Comparison of ENCODE assay signal across 9 cellular contexts in the genomic region with DNA sequence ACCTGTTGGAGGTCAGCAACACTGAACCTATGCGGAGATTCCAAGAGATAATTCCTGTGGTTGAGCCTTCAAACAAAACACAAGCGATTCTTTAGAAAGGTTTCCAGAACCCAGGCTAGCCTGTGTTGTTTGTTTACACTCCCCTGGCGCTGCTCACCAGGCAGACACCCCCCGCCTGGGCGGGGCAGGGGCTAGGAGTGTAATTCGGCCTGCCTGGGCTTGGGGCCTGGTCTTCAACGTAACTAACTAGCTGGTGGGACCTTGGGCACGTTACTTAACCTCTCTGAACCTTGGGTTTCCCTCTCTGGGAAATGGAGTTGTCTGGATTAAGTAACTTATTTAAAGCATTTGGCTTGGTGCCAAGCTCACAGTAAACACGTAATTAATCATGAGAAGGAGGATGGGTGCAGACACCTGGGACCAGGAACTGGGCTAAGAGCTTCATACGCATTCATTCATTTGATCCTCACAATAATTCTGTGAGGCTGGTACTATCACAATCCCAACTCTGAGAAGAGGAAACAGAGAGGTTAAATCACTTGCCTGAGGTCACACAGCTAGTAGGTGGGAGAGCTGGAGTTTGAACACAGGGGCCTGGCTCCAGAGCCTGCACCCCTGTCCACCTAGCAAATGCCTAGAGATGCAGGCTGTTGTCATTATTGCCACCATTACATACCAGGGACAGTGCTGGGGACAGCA. TPM values are rescaled to one million over a fixed set of nuclear protein-coding genes. Genes with fewer than 3 reads are reported as not detected.
DNase-seq lines count a peak whose midpoint lies in the region; ATAC-seq and TF ChIP-seq lines count a peak whose summit lies in the region.
"Had no signal": no experiment of that assay in that cellular context is flagged by ENCODE, and none has a peak within 500 bp of the region (broad histone marks: within the 10 kb centered on the region; RNA-seq: fewer than 3 reads in every experiment).

No MANE protein-coding gene starts in this region.

- H3K36me3 ChIP-seq in PC-9 (ENCODE audit: low read depth) (peaks cover 5% of the 10 kb centered on the region; the same call in 1 of the 2 replicates), vagina (peaks cover 0 to 40% of the 10 kb centered on the region in 2 donors)

- no peaks in the 10 kb centered on the region for H4K20me1 ChIP-seq in PC-9 (ENCODE audit: insufficient read depth)

- ATAC-seq in left cardiac atrium, result no peak
- ATAC-seq in HG02840 (IDR thresholded peaks at IDR 0.05; ENCODE audit: low FRiP score, unreplicated experiment), result no peak

- no peak for TF ChIP-seq POLR2A in vagina (IDR thresholded peaks at IDR 0.05)

- POLR2A ChIA-PET in PC-9 (lab: Charles Lee; ENCODE audit: unreplicated experiment), result interaction anchor here (0.6 to 0.7 kb wide), 3 partner anchors 145 to 1601 kb away, joined by 3 to 4 read pairs (median 3); no protein-coding TSS in a partner anchor

- CTCF ChIA-PET in PC-9 (lab: Charles Lee), result interaction anchor here (0.9 kb wide), 1 partner anchor 153 kb away, joined by 3 read pairs; no protein-coding TSS in a partner anchor

- no peaks in the 10 kb centered on the region for H3K9me2 ChIP-seq in PC-9 (ENCODE audit: insufficient read depth)

- no peaks in the 10 kb centered on the region for H3K27me3 ChIP-seq in PC-9 (ENCODE audit: insufficient read depth, low read depth)
- no peaks in the 10 kb centered on the region for H3K27me3 ChIP-seq in vagina

- peaks cover 33% of the 10 kb centered on the region for H3F3A ChIP-seq in PC-9 (ENCODE audit: insufficient read depth, low read depth)

- no peaks in the 10 kb centered on the region for H3K79me2 ChIP-seq in PC-9 (ENCODE audit: low read depth)

- intact Hi-C loops in cardiac septum (cut with DNase I), result no loop called here
- intact Hi-C loops in left cardiac atrium (cut with DNase I), result no loop called here
- intact Hi-C loops in PC-9 (cut with micrococcal nuclease; ENCODE audit: unreplicated experiment), result no loop called here
- intact Hi-C loops in vagina (cut with DNase I), result no loop called here

- no peaks in the 10 kb centered on the region for H3K9me3 ChIP-seq in PC-9 (ENCODE audit: insufficient read depth, low read depth)
- H3K9me3 ChIP-seq in vagina, result no peaks in the 10 kb centered on the region

- H3K4me3 ChIP-seq in PC-9, result no peak overlapping the region
- H3K4me3 ChIP-seq in vagina, result no peak overlapping the region

- TF ChIP-seq CTCF in PC-9 (conservative IDR thresholded peaks at IDR 0.05), result no peak
- no peak for TF ChIP-seq CTCF in vagina (IDR thresholded peaks at IDR 0.05)

- H3K27ac ChIP-seq in PC-9 (peak overlapping the region; percentile 29), vagina (peak overlapping the region; percentile 33)

- no TSS peak for BruUV-seq in PC-9 (replicated peaks; lab: Mats Ljungman, UMichigan)

- DNase-seq in cardiac septum (ENCODE audit: low spot score), result peak; percentile 31
- DNase-seq in left cardiac atrium, result no peak
- peak; percentile 88 to 90 for DNase-seq in PC-9
- peak; percentile 97 for DNase-seq in islet precursor cell
- no peak for DNase-seq in vagina (ENCODE audit: extremely low spot score in 2 of 2)
- DNase-seq in ecto neural progenitor cell (ENCODE audit: low spot score), result no peak
- DNase-seq in mucosa of gallbladder (ENCODE audit: low spot score), result no peak
- DNase-seq: DMS79 treated with DMSO at 0.1 percent for 48 hours had no signal

- H3K4me2 ChIP-seq in PC-9, result peak overlapping the region; percentile 26

- no peak overlapping the region for H2AFZ ChIP-seq in PC-9

- H3K4me1 ChIP-seq in PC-9 (replicated peaks; ENCODE audit: insufficient read depth) (peaks cover 28% of the 10 kb centered on the region), vagina (peaks cover 14% of the 10 kb centered on the region)

RNA-seq across cellular contexts. Expression of gene ARHGAP27, which starts 7.6 kb away (rescaled TPM):
- total RNA-seq in cardiac septum (20.0 TPM), left cardiac atrium (10 to 100 TPM; 27.3 to 32.6 TPM), PC-9 (2021) (60.6 and 61.4 TPM in 2 replicates), vagina (80.0 TPM), mucosa of gallbladder (98.1 TPM)

RNA-seq across cellular contexts. Expression of gene PLEKHM1, which starts 50.2 kb away (rescaled TPM):
- total RNA-seq in cardiac septum (30.5 TPM), left cardiac atrium (10 to 100 TPM; 31.3 to 33.6 TPM), PC-9 (2021) (42.5 and 49.6 TPM in 2 replicates), vagina (93.1 TPM), mucosa of gallbladder (71.9 TPM)

Comparison
In these comparisons a context has a peak if more than half of its experiments do, and no peak if none do; other contexts are left out.
1. DNase-seq: peak in cardiac septum (single experiment), PC-9 (2 of 2) and islet precursor cell (single experiment); none in left cardiac atrium (single experiment), vagina (0 of 2), ecto neural progenitor cell (single experiment) and mucosa of gallbladder (single experiment).